ENCODE assay signal across 10 cellular contexts in the genomic region with DNA sequence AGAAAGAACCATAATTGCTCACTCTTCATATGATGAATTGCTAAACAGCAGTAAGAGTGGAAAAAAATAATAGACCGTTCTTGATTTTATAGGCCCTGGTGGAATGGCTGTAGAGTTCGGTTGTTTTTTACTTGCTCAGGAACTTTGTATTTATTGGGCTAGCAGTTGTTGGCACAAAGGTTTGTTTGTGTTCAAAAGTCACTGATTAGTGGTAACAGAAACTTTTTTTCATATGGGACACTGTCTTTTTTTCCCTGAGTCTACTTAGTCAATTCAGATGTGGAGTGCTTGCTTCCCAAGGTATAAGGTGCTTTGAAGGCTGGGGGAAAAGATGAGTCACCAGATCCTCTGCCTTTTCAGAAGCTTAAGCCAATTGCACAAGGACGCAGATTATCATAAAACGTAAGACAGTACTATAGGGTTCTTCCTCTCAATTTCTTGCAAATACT. TPM values are rescaled to one million over a fixed set of nuclear protein-coding genes. Genes with fewer than 3 reads are reported as not detected.
A peak's percentile ranks its signal among the peaks of the same experiment; 100 is the strongest.
DNase-seq lines count a peak whose midpoint lies in the region; ATAC-seq and TF ChIP-seq lines count a peak whose summit lies in the region.
"Had no signal": no experiment of that assay in that cellular context is flagged by ENCODE, and none has a peak within 500 bp of the region (broad histone marks: within the 10 kb centered on the region; RNA-seq: fewer than 3 reads in every experiment).

No MANE protein-coding gene starts in this region.

- POLR2A ChIA-PET in CD8-positive, alpha-beta T cell (lab: Charles Lee): no interaction called here

- ATAC-seq in gastrocnemius medialis: peak; percentile 72 to 79
- no peak for ATAC-seq in GM19463 (IDR thresholded peaks at IDR 0.05; ENCODE audit: unreplicated experiment)
- ATAC-seq in HG02588 (IDR thresholded peaks at IDR 0.05; ENCODE audit: unreplicated experiment): no peak
- ATAC-seq in CD8-positive, alpha-beta T cell: no peak

- intact Hi-C loops in gastrocnemius medialis (cut with DNase I; ENCODE audit: low total_unique reads): no loop called here
- intact Hi-C loops in CD8-positive, alpha-beta T cell (cut with DNase I, micrococcal nuclease): no loop called here

- 0 out of 2 replicates have a peak, but pooled peaks cover 6% of the 10 kb centered on the region for H3K79me2 ChIP-seq in OCI-LY1 (ENCODE audit: insufficient read depth, low read length)

- H3K4me3 ChIP-seq in OCI-LY1 (ENCODE audit: low read depth, low read length, poor library complexity, severe bottlenecking): no peak overlapping the region
- H3K4me3 ChIP-seq in esophagus (ENCODE audit: low read depth in 1 of 2, low read length in 2 of 2): no peak overlapping the region
- H3K4me3 ChIP-seq in gastrocnemius medialis: no peak overlapping the region
- no peak overlapping the region for H3K4me3 ChIP-seq in CD8-positive, alpha-beta T cell (ENCODE audit: low read depth, low read length)

- H3K9me3 ChIP-seq in OCI-LY1 (ENCODE audit: low read length) (no peaks in the 10 kb centered on the region), esophagus (ENCODE audit: control insufficient read depth in 2 of 2, insufficient read depth in 1 of 2, low read depth in 1 of 2, low read length in 1 of 2) (no peaks in the 10 kb centered on the region), gastrocnemius medialis (no peaks in the 10 kb centered on the region)
- no peaks in the 10 kb centered on the region for H3K9me3 ChIP-seq in CD8-positive, alpha-beta T cell (ENCODE audit: low read length)

- H3K4me3 Mint-ChIP-seq in CD8-positive, alpha-beta T cell: no peak overlapping the region

- peak; percentile 15 for DNase-seq in DMS 273 (lab: John Stamatoyannopoulos, UW; ENCODE audit: unreplicated experiment)
- DNase-seq in DMS 273 treated with DMSO at 0.1 percent for 48 hours (lab: John Stamatoyannopoulos, UW): no peak
- no peak for DNase-seq in gastrocnemius medialis
- DNase-seq in CD8-positive, alpha-beta T cell: no peak
- DNase-seq: activated CD8-positive, alpha-beta memory T cell treated with anti-CD3 and anti-CD28 coated beads, Interleukin-2, amount 50 U/mL, for 4 hours; NCI-H2029 treated with DMSO at 0.1 percent for 48 hours had no signal

- CTCF ChIA-PET in CD8-positive, alpha-beta T cell (lab: Charles Lee): interaction anchor here (1.2 kb wide), 1 partner anchor 242 kb away, joined by 4 read pairs; no protein-coding TSS in a partner anchor

- no peak overlapping the region for H2AFZ ChIP-seq in OCI-LY1 (ENCODE audit: low read length)

- peaks cover 12% of the 10 kb centered on the region for H3K4me1 Mint-ChIP-seq in CD8-positive, alpha-beta T cell (ENCODE audit: low read depth)

- TF ChIP-seq POLR2A in gastrocnemius medialis (IDR thresholded peaks at IDR 0.05): no peak

- H3K36me3 ChIP-seq in OCI-LY1 (ENCODE audit: insufficient read depth, low read length) (no peaks in the 10 kb centered on the region), esophagus (ENCODE audit: control insufficient read depth in 2 of 2, insufficient read depth in 2 of 2, low read length in 1 of 2) (no peaks in the 10 kb centered on the region), gastrocnemius medialis (no peaks in the 10 kb centered on the region)
- no peaks in the 10 kb centered on the region for H3K36me3 ChIP-seq in CD8-positive, alpha-beta T cell (ENCODE audit: insufficient read depth, low read length)

- no peaks in the 10 kb centered on the region for H3K27me3 ChIP-seq in OCI-LY1 (ENCODE audit: insufficient read depth, low read length)
- no peaks in the 10 kb centered on the region for H3K27me3 ChIP-seq in esophagus (ENCODE audit: control insufficient read depth in 1 of 2, insufficient read depth in 2 of 2, low read length in 2 of 2)
- H3K27me3 ChIP-seq in gastrocnemius medialis: no peaks in the 10 kb centered on the region
- no peaks in the 10 kb centered on the region for H3K27me3 ChIP-seq in CD8-positive, alpha-beta T cell (ENCODE audit: insufficient read depth, low read length)

- H3K9me2 ChIP-seq in OCI-LY1 (ENCODE audit: low read depth, low read length): no peaks in the 10 kb centered on the region

- no peaks in the 10 kb centered on the region for H3K36me3 Mint-ChIP-seq in CD8-positive, alpha-beta T cell

- H3F3A ChIP-seq in OCI-LY1 (ENCODE audit: insufficient read depth, low read length): no peaks in the 10 kb centered on the region

- 28 to 37% methylated on average over 4 of the region's 4 CpGs for WGBS in esophagus, 2 donors

- H3K9me3 Mint-ChIP-seq in CD8-positive, alpha-beta T cell: no peaks in the 10 kb centered on the region

- H3K27ac ChIP-seq in OCI-LY1 (ENCODE audit: low read depth, low read length, poor library complexity, severe bottlenecking) (peak overlapping the region; percentile 38), esophagus (ENCODE audit: low read depth in 2 of 2, low read length in 1 of 2) (peak overlapping the region; percentile 31 to 72), gastrocnemius medialis (peak overlapping the region in 3 of 4 donors; percentile 12 to 21 (median 13))
- no peak overlapping the region for H3K27ac ChIP-seq in CD8-positive, alpha-beta T cell (ENCODE audit: low read depth, low read length)

- TF ChIP-seq CTCF in OCI-LY1 (IDR thresholded peaks at IDR 0.05; ENCODE audit: low read length) (no peak), gastrocnemius medialis (IDR thresholded peaks at IDR 0.05 in 4 of 5, conservative IDR thresholded peaks at IDR 0.05 in 1 of 5) (no peak)
- no peak for TF ChIP-seq CTCF in CD8-positive, alpha-beta T cell (IDR thresholded peaks at IDR 0.05)

- H3K4me1 ChIP-seq in OCI-LY1 (ENCODE audit: insufficient read depth, low read length, severe bottlenecking) (peaks cover 49% of the 10 kb centered on the region), esophagus (ENCODE audit: control insufficient read depth in 2 of 2, insufficient read depth in 2 of 2, low read length in 1 of 2) (peaks cover 0 to under 1% of the 10 kb centered on the region in 2 donors), gastrocnemius medialis (peaks cover 16 to 30% of the 10 kb centered on the region in 2 donors)
- no peaks in the 10 kb centered on the region for H3K4me1 ChIP-seq in CD8-positive, alpha-beta T cell (ENCODE audit: insufficient read depth, low read length)

- H3K9ac ChIP-seq in OCI-LY1 (ENCODE audit: low read length): no peak overlapping the region; the same call in 1 of the 2 replicates

- peak overlapping the region; percentile 41 for H3K4me2 ChIP-seq in OCI-LY1 (ENCODE audit: low read length)

- H3K27me3 Mint-ChIP-seq in CD8-positive, alpha-beta T cell (ENCODE audit: low read depth): no peaks in the 10 kb centered on the region

- no peak overlapping the region for H3K27ac Mint-ChIP-seq in CD8-positive, alpha-beta T cell

- in situ Hi-C loops in gastrocnemius medialis (cut with MboI; ENCODE audit: low sequenced_read_pairs in 4 of 4): no loop called here

- H4K20me1 ChIP-seq in OCI-LY1 (ENCODE audit: insufficient read depth, low read length): no peaks in the 10 kb centered on the region

RNA-seq across cellular contexts. Expression of gene PHLPP1, which starts 25.8 kb away (rescaled TPM):
- 1 to 10 TPM; 4.3 to 4.5 TPM for polyA plus RNA-seq in esophagus
- 1 to 10 TPM; 5.5 to 9.7 (median 8.0) TPM for total RNA-seq in gastrocnemius medialis
- 10 to 100 TPM; 11.4 to 13.1 TPM for total RNA-seq in CD8-positive, alpha-beta T cell

Comparison
In these comparisons a context has a peak if more than half of its experiments do, and no peak if none do; other contexts are left out.
1. ATAC-seq: peak in gastrocnemius medialis (2 of 2); none in GM19463 (single experiment), HG02588 (single experiment) and CD8-positive, alpha-beta T cell (single experiment).